In the genomic region with DNA sequence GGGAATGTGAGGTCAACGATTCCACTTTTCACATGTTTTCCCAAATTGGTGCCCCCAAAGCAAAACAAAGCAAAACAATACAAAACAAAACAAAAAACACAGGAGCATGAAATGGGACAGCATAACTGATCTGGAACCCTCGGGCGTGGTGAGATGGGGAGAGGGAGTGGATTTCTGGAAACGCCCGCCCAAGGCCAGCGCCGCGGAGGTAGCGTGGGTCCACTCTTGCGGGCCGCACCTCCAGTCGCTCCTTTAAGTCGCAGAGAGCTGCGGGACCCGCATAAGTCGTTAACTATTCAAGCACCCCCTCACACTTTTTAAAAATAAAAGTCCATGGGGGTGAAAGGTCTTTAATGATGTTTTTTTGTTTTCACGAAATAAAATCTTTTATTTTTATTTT, we compare ENCODE assay signal across 15 cellular contexts. TPM values are rescaled to one million over a fixed set of nuclear protein-coding genes. Genes with fewer than 3 reads are reported as not detected.
"Had no signal": no experiment of that assay in that cellular context is flagged by ENCODE, and none has a peak within 500 bp of the region (broad histone marks: within the 10 kb centered on the region; RNA-seq: fewer than 3 reads in every experiment).

No MANE protein-coding gene starts in this region.

- H3K27ac ChIP-seq: cardiac muscle cell, parathyroid adenoma, sigmoid colon, tibial nerve, uterus had no signal

- H3K4me3 Mint-ChIP-seq: activated CD8-positive, alpha-beta memory T cell treated with anti-CD3 and anti-CD28 coated beads, Interleukin-2, amount 10 ng/mL, durations not matched to agents 7 days and 5 days; effector memory CD8-positive, alpha-beta T cell; naive thymus-derived CD8-positive, alpha-beta T cell had no signal

- H2AFZ ChIP-seq: parathyroid adenoma had no signal

- DNase-seq: activated CD4-positive, alpha-beta T cell treated with anti-CD3 and anti-CD28 coated beads, Interleukin-2, amount 50 U/mL, for 48 hours; activated CD8-positive, alpha-beta memory T cell treated with anti-CD3 and anti-CD28 coated beads, Interleukin-2, amount 10 ng/mL, durations not matched to agents 7 days and 5 days; activated naive CD4-positive, alpha-beta T cell treated with anti-CD3 and anti-CD28 coated beads, Interleukin-2, amount 50 U/mL, for 16 hours; activated T-cell treated with anti-CD3 and anti-CD28 coated beads, Interleukin-2, amount 50 U/mL, for 1 hour; dermis blood vessel endothelial cell; effector memory CD8-positive, alpha-beta T cell; naive thymus-derived CD8-positive, alpha-beta T cell; sigmoid colon; stimulated activated naive CD4-positive, alpha-beta T cell treated with Interleukin-2 at 50 U/mL for 16 hours; T1000; uterus had no signal

- H3K27ac Mint-ChIP-seq: effector memory CD8-positive, alpha-beta T cell; naive thymus-derived CD8-positive, alpha-beta T cell had no signal

- ATAC-seq: activated CD4-positive, CD25-positive, alpha-beta regulatory T cell treated with anti-CD3 and anti-CD28 coated beads, Interleukin-2, amount 50 U/mL, for 24 hours; activated CD8-positive, alpha-beta memory T cell treated with anti-CD3 and anti-CD28 coated beads, Interleukin-2, amount 10 ng/mL, durations not matched to agents 7 days and 5 days; effector memory CD8-positive, alpha-beta T cell; naive thymus-derived CD8-positive, alpha-beta T cell had no signal

- H3K79me2 ChIP-seq: parathyroid adenoma had no signal

- H3K4me3 ChIP-seq: cardiac muscle cell, sigmoid colon, tibial nerve, uterus had no signal

- H3K36me3 ChIP-seq: cardiac muscle cell, sigmoid colon, tibial nerve, uterus had no signal

- H3K9ac ChIP-seq: parathyroid adenoma had no signal

- H3K4me1 ChIP-seq: parathyroid adenoma, uterus had no signal

- H3K9me3 ChIP-seq: tibial nerve, uterus had no signal

RNA-seq across cellular contexts. Expression of a gene that starts 4.3 kb away (rescaled TPM):
- total RNA-seq: activated CD8-positive, alpha-beta memory T cell treated with anti-CD3 and anti-CD28 coated beads, Interleukin-2, amount 10 ng/mL, durations not matched to agents 7 days and 5 days; cardiac muscle cell; dermis blood vessel endothelial cell; naive thymus-derived CD8-positive, alpha-beta T cell had no signal
- polyA plus RNA-seq: cardiac muscle cell; naive thymus-derived CD8-positive, alpha-beta T cell had no signal
